In the genomic region with DNA sequence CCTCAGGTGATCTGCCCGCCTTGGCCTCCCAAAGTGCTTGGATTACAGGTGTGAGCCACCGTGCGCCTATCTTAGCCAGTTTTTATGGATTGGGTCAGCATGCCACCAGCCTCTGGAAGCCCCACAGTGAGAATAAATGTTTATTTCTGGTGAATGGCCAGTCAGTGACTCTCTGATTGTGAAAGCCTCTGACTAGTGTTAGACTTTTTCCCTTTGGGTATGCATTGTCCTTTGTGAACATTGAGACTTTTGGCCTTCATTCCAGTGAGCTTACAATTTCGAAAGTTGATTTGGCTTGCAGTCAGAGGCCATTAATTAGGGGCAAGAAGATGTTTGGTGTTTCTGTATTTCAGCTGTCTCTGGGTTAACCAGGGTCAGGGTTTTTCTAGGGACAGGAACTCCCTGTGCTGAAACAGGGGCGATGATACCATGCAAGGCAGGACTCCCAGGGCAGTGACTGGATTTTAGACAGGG, we compare ENCODE assay signal across 18 cellular contexts. TPM values are rescaled to one million over a fixed set of nuclear protein-coding genes. Genes with fewer than 3 reads are reported as not detected.
DNase-seq lines count a peak whose midpoint lies in the region; ATAC-seq and TF ChIP-seq lines count a peak whose summit lies in the region.
"Had no signal": no experiment of that assay in that cellular context is flagged by ENCODE, and none has a peak within 500 bp of the region (broad histone marks: within the 10 kb centered on the region; RNA-seq: fewer than 3 reads in every experiment).

No MANE protein-coding gene starts in this region.

- no peak overlapping the region for H2AFZ ChIP-seq in OCI-LY7 (ENCODE audit: low read length)

- H3K79me2 ChIP-seq in OCI-LY7 (ENCODE audit: insufficient read depth, low read depth, low read length), result no peaks in the 10 kb centered on the region

- no TSS peak for BruUV-seq in OCI-LY7 (replicated peaks; lab: Mats Ljungman, UMichigan)

- no peaks in the 10 kb centered on the region for H3K36me3 ChIP-seq in liver (ENCODE audit: control insufficient read depth in 4 of 4, insufficient read depth in 3 of 4, low read depth in 1 of 4, low read length in 3 of 4)
- H3K36me3 ChIP-seq in thoracic aorta, result no peaks in the 10 kb centered on the region
- H3K36me3 ChIP-seq in OCI-LY7 (ENCODE audit: insufficient read depth, low read length), result no peaks in the 10 kb centered on the region

- H3K4me2 ChIP-seq in OCI-LY7 (ENCODE audit: low read length), result no peak overlapping the region

- CTCF ChIA-PET in OCI-LY7 (lab: Charles Lee; ENCODE audit: unreplicated experiment), result no interaction called here

- DNase-seq in GM04504 (ENCODE audit: low read depth) (peak; percentile 73), epidermal melanocyte (ENCODE audit: insufficient read length, low spot score) (peak; percentile 62), thoracic aorta (ENCODE audit: low spot score) (no peak), OCI-LY7 (ENCODE audit: low spot score) (no peak)
- DNase-seq in effector CD4-positive, alpha-beta T cell, result no peak
- DNase-seq: activated CD4-positive, alpha-beta T cell treated with anti-CD3 and anti-CD28 coated beads, Interleukin-2, amount 50 U/mL, for 4 hours; activated naive CD8-positive, alpha-beta T cell treated with anti-CD3 and anti-CD28 coated beads for 36 hours; activated T-cell treated with anti-CD3 and anti-CD28 coated beads, Interleukin-2, amount 50 U/mL, for 24 hours; DMS53; effector memory CD4-positive, alpha-beta T cell; glutamatergic neuron; MV-4-11; naive thymus-derived CD4-positive, alpha-beta T cell; NCI-H2107; posterior cingulate gyrus; stimulated activated naive CD8-positive, alpha-beta T cell treated with anti-CD3 and anti-CD28 coated beads, Interleukin-15, amount 100 ng/mL, for 72 hours had no signal

- H3K27me3 ChIP-seq in liver (ENCODE audit: control insufficient read depth in 4 of 4, insufficient read depth in 4 of 4, low read length in 3 of 4) (no peaks in the 10 kb centered on the region), thoracic aorta (replicated peaks; ENCODE audit: insufficient read depth) (no peaks in the 10 kb centered on the region)

- H3K4me1 ChIP-seq in liver (ENCODE audit: control insufficient read depth in 4 of 4, insufficient read depth in 4 of 4, low read length in 3 of 4) (peaks cover 0 to 3% (median 0%) of the 10 kb centered on the region in 4 donors), thoracic aorta (ENCODE audit: control insufficient read depth in 1 of 2, low read depth in 2 of 2) (peaks cover 8 to 52% of the 10 kb centered on the region in 2 donors), OCI-LY7 (ENCODE audit: insufficient read depth, low read length, poor library complexity, severe bottlenecking) (no peaks in the 10 kb centered on the region)

- H3K9me3 ChIP-seq in liver (ENCODE audit: control insufficient read depth in 4 of 4, low read length in 3 of 4), result no peaks in the 10 kb centered on the region
- no peaks in the 10 kb centered on the region for H3K9me3 ChIP-seq in thoracic aorta
- H3K9me3 ChIP-seq in OCI-LY7 (ENCODE audit: low read length), result no peaks in the 10 kb centered on the region

- TF ChIP-seq RAD21 in liver (IDR thresholded peaks at IDR 0.05), result peak in 1 of 2 donors; percentile 11

- ATAC-seq in thoracic aorta (ENCODE audit: insufficient number of reproducible peaks, low FRiP score, low read depth) (no peak), GM18858 (IDR thresholded peaks at IDR 0.05; ENCODE audit: unreplicated experiment) (no peak)
- ATAC-seq: naive thymus-derived CD4-positive, alpha-beta T cell; stimulated activated naive CD8-positive, alpha-beta T cell treated with anti-CD3 and anti-CD28 coated beads, Interleukin-15, amount 100 ng/mL, for 72 hours had no signal

- H4K20me1 ChIP-seq in OCI-LY7 (ENCODE audit: insufficient read depth, low read length), result no peaks in the 10 kb centered on the region

- no peak overlapping the region for H3K9ac ChIP-seq in liver (ENCODE audit: low read depth in 1 of 2, low read length in 2 of 2)

- H3K27ac ChIP-seq in liver (ENCODE audit: low read depth in 1 of 2, low read length in 2 of 2) (no peak overlapping the region), thoracic aorta (peak overlapping the region; percentile 8 to 57), OCI-LY7 (ENCODE audit: low read depth, low read length, poor library complexity, severe bottlenecking) (no peak overlapping the region)

- TF ChIP-seq CTCF in liver (IDR thresholded peaks at IDR 0.05; ENCODE audit: low read depth, low read length, missing input control) (no peak), thoracic aorta (IDR thresholded peaks at IDR 0.05) (no peak), OCI-LY7 (conservative IDR thresholded peaks at IDR 0.05; ENCODE audit: low read length) (no peak)

- POLR2A ChIA-PET in OCI-LY7 (lab: Charles Lee), result no interaction called here

- no peak overlapping the region for H3K4me3 ChIP-seq in liver (ENCODE audit: low read depth in 1 of 3, low read length in 3 of 3)
- H3K4me3 ChIP-seq in thoracic aorta, result no peak overlapping the region
- no peak overlapping the region for H3K4me3 ChIP-seq in OCI-LY7 (ENCODE audit: low read depth, low read length, poor library complexity, severe bottlenecking)

- H3K9me2 ChIP-seq in OCI-LY7 (ENCODE audit: insufficient read depth, low read length), result no peaks in the 10 kb centered on the region

- WGBS in liver, result 68% methylated on average over 5 of the region's 5 CpGs

- intact Hi-C loops in OCI-LY7 (cut with micrococcal nuclease; ENCODE audit: unreplicated experiment), result no loop called here

TF ChIP-seq in liver, 16 proteins besides CTCF, POLR2A, EP300 and RAD21:
- TF ChIP-seq NR2F2 (IDR thresholded peaks at IDR 0.05) (peak; percentile 93), HNF4A (conservative IDR thresholded peaks at IDR 0.05) (no peak), RXRA (IDR thresholded peaks at IDR 0.05) (peak; percentile 63 to 84), EGR1 (IDR thresholded peaks at IDR 0.05; ENCODE audit: low read depth in 2 of 2) (no peak), SP1 (IDR thresholded peaks at IDR 0.05) (peak; percentile 34)
- TF ChIP-seq, protein P1, sequence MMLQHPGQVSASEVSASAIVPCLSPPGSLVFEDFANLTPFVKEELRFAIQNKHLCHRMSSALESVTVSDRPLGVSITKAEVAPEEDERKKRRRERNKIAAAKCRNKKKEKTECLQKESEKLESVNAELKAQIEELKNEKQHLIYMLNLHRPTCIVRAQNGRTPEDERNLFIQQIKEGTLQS (IDR thresholded peaks at IDR 0.05), result no peak
TF ChIP-seq in liver: peak in this region for 3.

RNA-seq across cellular contexts. Expression of a gene that starts 49.2 kb away (rescaled TPM):
- total RNA-seq in liver, result 10 to 100 TPM; 10.8 to 23.1 TPM
- 10 to 100 TPM in 1 of 2 donors, 1 to 10 TPM in 1; 3.9 to 14.5 TPM for polyA plus RNA-seq in liver
- 10 to 100 TPM; 41.2 to 63.8 TPM for total RNA-seq in thoracic aorta
- total RNA-seq in OCI-LY7 (2014; rRNA removed; shearing (Covaris generic)), result 2.7 and 4.2 TPM in 2 replicates
- 8.4 and 10.0 TPM in 2 replicates for total RNA-seq in OCI-LY7 (2022)
- polyA plus RNA-seq: naive thymus-derived CD4-positive, alpha-beta T cell had no signal

Comparison
In these comparisons a context has a peak if more than half of its experiments do, and no peak if none do; other contexts are left out.
1. DNase-seq: peak in GM04504 (single experiment) and epidermal melanocyte (single experiment); none in thoracic aorta (single experiment), effector CD4-positive, alpha-beta T cell (single experiment) and OCI-LY7 (single experiment).
2. H3K27ac ChIP-seq: peak in thoracic aorta (2 of 2); none in liver (0 of 2) and OCI-LY7 (single experiment).